Comparison of ENCODE assay signal across 8 cellular contexts in genomic region chr7:27185013-27185707, GRCh38. TPM values are rescaled to one million over a fixed set of nuclear protein-coding genes. Genes with fewer than 3 reads are reported as not detected.
A peak's percentile ranks its signal among the peaks of the same experiment; 100 is the strongest.
DNase-seq lines count a peak whose midpoint lies in the region; ATAC-seq, FAIRE-seq and TF ChIP-seq lines count a peak whose summit lies in the region.

HOXA11 (minus strand) TSS chr7:27185232; CDS start chr7:27185144, 88 bp downstream.

- WGBS in H1 (ENCODE audit: extremely low coverage in 1 of 2, insufficient coverage in 1 of 2, insufficient read length in 1 of 2, insufficient replicate concordance in 2 of 2, low coverage in 1 of 2, low lambda C conversion rate in 2 of 2, missing lambda C conversion rate in 1 of 2), 2 experiments: 10% methylated on average over 33 of the region's 36 CpGs; no CpG with 5 or more reads in 1 of the 2 experiments
- WGBS in ovary, 3 donors: 6 to 10% (median 8%) methylated on average over 35 to 36 of the region's 36 CpGs

- no peak within 1 kb of the TSS for H2BK20ac ChIP-seq in H1 (ENCODE audit: low read length)

- peak within 1 kb of the TSS; percentile 6 for H3K27ac Mint-ChIP-seq in activated CD4-positive, alpha-beta T cell treated with anti-CD3 and anti-CD28 coated beads for 36 hours

- H3K27me3 ChIP-seq in H1 (replicated peaks in 1 of 4; ENCODE audit: control insufficient read depth in 3 of 4, extremely low read depth in 1 of 4, insufficient read depth in 3 of 4, low read length in 3 of 4) (peaks cover 97 to 100% (median 99%) of the 10 kb centered on the region in 4 experiments), ovary (peaks cover 18% of the 10 kb centered on the region)

- no peak within 1 kb of the TSS for H2AK5ac ChIP-seq in H1 (ENCODE audit: low read depth, low read length)

- H3K4me3 ChIP-seq in H1 (ENCODE audit: extremely low read depth in 1 of 4, insufficient read depth in 2 of 4, low read depth in 3 of 4, low read length in 4 of 4) (peak within 1 kb of the TSS in 1 of 4 experiments; percentile 27; a peak in 2 of 8 replicates), ovary (peak within 1 kb of the TSS; percentile 48)

- H3K27ac ChIP-seq in H1 (ENCODE audit: low read depth, low read length) (no peak within 1 kb of the TSS), ovary (no peak within 1 kb of the TSS)

- H4K5ac ChIP-seq in H1 (ENCODE audit: insufficient read length, low read depth, low read length): no peak within 1 kb of the TSS

- H2BK15ac ChIP-seq in H1 (ENCODE audit: low read length): peak within 1 kb of the TSS; percentile 81; the same call in 1 of the 2 replicates

- no peak for DNase-seq in activated CD4-positive, alpha-beta T cell treated with anti-CD3 and anti-CD28 coated beads for 36 hours
- DNase-seq in activated CD4-positive, alpha-beta T cell treated with anti-CD3 and anti-CD28 coated beads for 48 hours: no peak
- DNase-seq in NOMO-1 treated with DMSO at 0.1 percent for 48 hours (lab: John Stamatoyannopoulos, UW; ENCODE audit: unreplicated experiment): peak; percentile 88
- peak in 1 of 2 experiments; percentile 60 for DNase-seq in H1 (ENCODE audit: low read depth in 1 of 2, low spot score in 2 of 2)
- DNase-seq in ovary: peak in 1 of 5 donors; percentile 30
- no peak for DNase-seq in NCI-H774 (lab: John Stamatoyannopoulos, UW)
- DNase-seq in SK-N-DZ (ENCODE audit: low spot score): no peak

- H3K4ac ChIP-seq in H1 (replicated peaks; ENCODE audit: insufficient read length, low read depth, low read length): no peak within 1 kb of the TSS

- TF ChIP-seq CTCF in H1 (IDR thresholded peaks at IDR 0.05; ENCODE audit: control extremely low read depth in 1 of 3, insufficient read depth in 1 of 3, low read depth in 1 of 3, low read length in 3 of 3) (no peak), ovary (IDR thresholded peaks at IDR 0.05) (no peak)

- CTCF ChIA-PET in activated CD4-positive, alpha-beta T cell treated with anti-CD3 and anti-CD28 coated beads for 36 hours (lab: Charles Lee): interaction anchor here (0.5 to 3.2 kb wide), 7 partner anchors 10 to 979 kb away, joined by 3 to 22 read pairs (median 3); no protein-coding TSS in a partner anchor
- CTCF ChIA-PET in H1 (lab: Charles Lee; ENCODE audit: partially characterized antibody): interaction anchor here (0.7 to 9.1 kb wide), 7 partner anchors 10 to 53 kb away, joined by 3 to 64 read pairs (median 4); partner anchors contain the start of gene HOXA10

- H2BK5ac ChIP-seq in H1 (ENCODE audit: low read depth, low read length): no peak within 1 kb of the TSS

- H3K9me3 ChIP-seq in H1 (ENCODE audit: insufficient read depth in 2 of 2, low read depth in 1 of 2, low read length in 1 of 2) (no peaks in the 10 kb centered on the region; a peak in 1 of 4 replicates), ovary (no peaks in the 10 kb centered on the region)

- no peaks in the 10 kb centered on the region for H3K9me3 Mint-ChIP-seq in activated CD4-positive, alpha-beta T cell treated with anti-CD3 and anti-CD28 coated beads for 36 hours (ENCODE audit: low read depth)

- H3K27me3 Mint-ChIP-seq in activated CD4-positive, alpha-beta T cell treated with anti-CD3 and anti-CD28 coated beads for 36 hours: peaks cover 70% of the 10 kb centered on the region

- no peaks in the 10 kb centered on the region for H3K79me1 ChIP-seq in H1 (ENCODE audit: low read depth, low read length)

- H4K91ac ChIP-seq in H1 (replicated peaks; ENCODE audit: insufficient read length, low read length): no peak within 1 kb of the TSS

- H3K4me1 ChIP-seq in H1 (replicated peaks in 1 of 4; ENCODE audit: control insufficient read depth in 3 of 4, insufficient read depth in 4 of 4, low read length in 3 of 4) (peaks cover 0 to 27% (median 16%) of the 10 kb centered on the region in 4 experiments; a peak in 6 of 7 replicates), ovary (ENCODE audit: insufficient read depth) (peaks cover 2% of the 10 kb centered on the region)

- peak within 1 kb of the TSS; percentile 41; the same call in 1 of the 2 replicates for H4K8ac ChIP-seq in H1 (ENCODE audit: extremely low read depth, insufficient read depth, low read length)

- H3K4me1 Mint-ChIP-seq in activated CD4-positive, alpha-beta T cell treated with anti-CD3 and anti-CD28 coated beads for 36 hours: peaks cover 37% of the 10 kb centered on the region

- TF ChIP-seq EP300 in H1 (IDR thresholded peaks at IDR 0.05; ENCODE audit: borderline replicate concordance in 1 of 2, low read depth in 2 of 2, low read length in 2 of 2) (no peak), ovary (IDR thresholded peaks at IDR 0.05) (no peak)

- intact Hi-C loops in activated CD4-positive, alpha-beta T cell treated with anti-CD3 and anti-CD28 coated beads for 36 hours (cut with DNase I, micrococcal nuclease): loop anchor here (2.0 to 5.0 kb wide), 2 partner anchors 16 to 33 kb away; partner anchors contain the start of gene HOXA3 (in 2 of the 2)
- intact Hi-C loops in ovary (cut with DNase I): loop anchor here in 1 of 4 donors (10.0 kb wide), 1 partner anchor 1320 kb away; no protein-coding TSS in a partner anchor

- TF ChIP-seq POLR2A in H1 (IDR thresholded peaks at IDR 0.05; ENCODE audit: control extremely low read depth in 1 of 2, low read depth in 2 of 2, low read length in 2 of 2) (no peak), ovary (IDR thresholded peaks at IDR 0.05) (no peak)

- no peak within 1 kb of the TSS for H2AFZ ChIP-seq in H1 (ENCODE audit: low read length)

- H3K36me3 ChIP-seq in H1 (ENCODE audit: control insufficient read depth in 2 of 4, insufficient read depth in 4 of 4, low read length in 3 of 4): peaks cover 0 to 5% (median 0%) of the 10 kb centered on the region in 4 experiments; a peak in 1 of 8 replicates
- H3K36me3 ChIP-seq in ovary: no peaks in the 10 kb centered on the region

- TF ChIP-seq RAD21 in H1 (IDR thresholded peaks at IDR 0.05 in 1 of 2, conservative IDR thresholded peaks at IDR 0.05 in 1 of 2; ENCODE audit: low read depth in 2 of 2, low read length in 2 of 2): no peak

- H3K23ac ChIP-seq in H1 (ENCODE audit: insufficient read length): no peak within 1 kb of the TSS

- no peaks in the 10 kb centered on the region for H3K36me3 Mint-ChIP-seq in activated CD4-positive, alpha-beta T cell treated with anti-CD3 and anti-CD28 coated beads for 36 hours (ENCODE audit: low read depth)

- peaks cover 43 to 58% of the 10 kb centered on the region in 2 experiments for H4K20me1 ChIP-seq in H1 (replicated peaks in 1 of 2; ENCODE audit: control insufficient read depth in 1 of 2, insufficient read depth in 2 of 2, low read length in 2 of 2)

- ATAC-seq in activated CD4-positive, alpha-beta T cell treated with anti-CD3 and anti-CD28 coated beads for 36 hours: no peak
- ATAC-seq in GM18858 (IDR thresholded peaks at IDR 0.05; ENCODE audit: unreplicated experiment): no peak

- H3K9ac ChIP-seq in H1 (replicated peaks in 1 of 4; ENCODE audit: extremely low read depth in 1 of 4, low read depth in 3 of 4, low read length in 3 of 4): no peak within 1 kb of the TSS

- H2BK120ac ChIP-seq in H1 (replicated peaks; ENCODE audit: low read depth, low read length): no peak within 1 kb of the TSS

- no peak for FAIRE-seq in H1 (lab: Jason Lieb, UNC)

- H3K14ac ChIP-seq in H1 (ENCODE audit: insufficient read length): no peak within 1 kb of the TSS

- POLR2A ChIA-PET in activated CD4-positive, alpha-beta T cell treated with anti-CD3 and anti-CD28 coated beads for 36 hours (lab: Charles Lee): interaction anchor here (0.7 kb wide), 2 partner anchors 9 to 138 kb away, joined by 3 to 5 read pairs; no protein-coding TSS in a partner anchor
- POLR2A ChIA-PET in H1 (lab: Charles Lee; ENCODE audit: partially characterized antibody): interaction anchor here (1.2 kb wide), 1 partner anchor 62 kb away, joined by 3 read pairs; no protein-coding TSS in a partner anchor

- no peak within 1 kb of the TSS for H3K56ac ChIP-seq in H1 (replicated peaks; ENCODE audit: insufficient read length, low read depth, low read length)

- H3K79me2 ChIP-seq in H1 (ENCODE audit: control insufficient read depth in 1 of 2, insufficient read depth in 2 of 2, low read length in 2 of 2): no peaks in the 10 kb centered on the region

- H3K23me2 ChIP-seq in H1 (ENCODE audit: low read depth, low read length): no peaks in the 10 kb centered on the region

- H3K4me2 ChIP-seq in H1 (ENCODE audit: insufficient read depth in 1 of 2, low read depth in 2 of 2, low read length in 2 of 2): peak within 1 kb of the TSS; percentile 33 to 38; a peak in 3 of 4 replicates

- peak within 1 kb of the TSS; percentile 75 for H2BK12ac ChIP-seq in H1 (ENCODE audit: low read depth, low read length)

- H3K4me3 Mint-ChIP-seq in activated CD4-positive, alpha-beta T cell treated with anti-CD3 and anti-CD28 coated beads for 36 hours: peak within 1 kb of the TSS; percentile 69

- peak within 1 kb of the TSS; percentile 38; the same call in 1 of the 2 replicates for H3K18ac ChIP-seq in H1 (ENCODE audit: extremely low read depth, low read length)

TF ChIP-seq in H1, 55 proteins besides CTCF, POLR2A, EP300 and RAD21 (continues in another document):
- TF ChIP-seq E2F6 (IDR thresholded peaks at IDR 0.05) (no peak), CBX8 (IDR thresholded peaks at IDR 0.05; ENCODE audit: borderline replicate concordance, low read depth, low read length) (no peak), MAFK (IDR thresholded peaks at IDR 0.05; ENCODE audit: low read depth, low read length) (no peak), HDAC6 (IDR thresholded peaks at IDR 0.05; ENCODE audit: low read depth, low read length) (no peak), EZH2 (IDR thresholded peaks at IDR 0.05; ENCODE audit: low read depth, low read length, severe bottlenecking) (peak; percentile 48)

RNA-seq across cellular contexts. Expression of gene HOXA11, which starts in this region (rescaled TPM):
- not detected for total RNA-seq in activated CD4-positive, alpha-beta T cell treated with anti-CD3 and anti-CD28 coated beads for 36 hours
- not detected in 2 replicates for total RNA-seq in H1 (2021; fragmentation: NEBNext Ultra II Directional; extraction: Animal tissue kit (Norgen Biotek cat#: 25700))
- not detected in 2 replicates for polyA plus RNA-seq in H1 (2011; rRNA removed)
- polyA plus RNA-seq in H1 (2011; cell fraction: cytosol; rRNA removed): not detected
- not detected for polyA plus RNA-seq in H1 (2011; cell fraction: nucleus; rRNA removed)
- not detected in 4 replicates for polyA plus RNA-seq in H1 (2012, experiment 1 of 2)
- polyA plus RNA-seq in H1 (2012, experiment 2 of 2): not detected
- not detected for polyA plus RNA-seq in H1 (2013, experiment 1 of 2)
- polyA plus RNA-seq in H1 (2013, experiment 2 of 2): not detected
- polyA minus RNA-seq in H1 (2011; rRNA and poly(A)+ RNA removed): not detected in 2 replicates
- not detected for polyA minus RNA-seq in H1 (2011; cell fraction: cytosol; rRNA and poly(A)+ RNA removed)
- polyA minus RNA-seq in H1 (2011; cell fraction: nucleus; rRNA and poly(A)+ RNA removed): not detected
- total RNA-seq in ovary: 1 to 10 TPM in 3 of 7 donors, under 1 TPM in 1, not detected in 3; 0.23 to 2.0 (median 1.5) TPM
- polyA plus RNA-seq in ovary: under 1 TPM; 0.11 to 0.65 TPM
- polyA plus RNA-seq in SK-N-DZ (2014; cell fraction: cytosol; rRNA removed): not detected in 2 replicates
- not detected in 2 replicates for polyA plus RNA-seq in SK-N-DZ (2014; cell fraction: nucleus; rRNA removed)
